Comparison of ENCODE assay signal across 3 cellular contexts in genomic region chr17:76018340-76018680, GRCh38.
TF ChIP-seq lines count a peak whose summit lies in the region.

No MANE protein-coding gene starts in this region.

TF ChIP-seq in SK-N-SH, 30 proteins besides CTCF, POLR2A, EP300 and RAD21:
- TF ChIP-seq NRF1 (IDR thresholded peaks at IDR 0.05; ENCODE audit: low read depth, low read length) (no peak), PBX3 (IDR thresholded peaks at IDR 0.05) (no peak), MAX (IDR thresholded peaks at IDR 0.05; ENCODE audit: low read depth) (no peak), TCF12 (IDR thresholded peaks at IDR 0.05) (no peak), JUND (IDR thresholded peaks at IDR 0.05) (no peak), TEAD4 (IDR thresholded peaks at IDR 0.05; ENCODE audit: borderline replicate concordance, insufficient read depth) (no peak), FOXM1 (IDR thresholded peaks at IDR 0.05; ENCODE audit: low read depth) (no peak), USF1 (IDR thresholded peaks at IDR 0.05; ENCODE audit: borderline replicate concordance, low read depth) (no peak), REST (IDR thresholded peaks at IDR 0.05; ENCODE audit: low read depth, low read length) (no peak)
TF ChIP-seq in SK-N-SH: peak in this region for 0.

TF ChIP-seq in SK-N-SH treated with all-trans-retinoic acid at 6 μM for 48 hours, 23 proteins besides CTCF, POLR2A, EP300 and RAD21:
- TF ChIP-seq GLIS3 (CRISPR knock-in tag; IDR thresholded peaks at IDR 0.05) (no peak), ISL1 (CRISPR knock-in tag; IDR thresholded peaks at IDR 0.05) (no peak), ARNTL (CRISPR knock-in tag; IDR thresholded peaks at IDR 0.05; ENCODE audit: borderline replicate concordance, low read depth) (no peak), PPARA (CRISPR knock-in tag; IDR thresholded peaks at IDR 0.05; ENCODE audit: borderline replicate concordance) (no peak), ESRRG (CRISPR knock-in tag; IDR thresholded peaks at IDR 0.05) (no peak), RARB (CRISPR knock-in tag; IDR thresholded peaks at IDR 0.05) (no peak), ZFP30 (CRISPR knock-in tag; IDR thresholded peaks at IDR 0.05) (no peak), ZNF565 (CRISPR knock-in tag; conservative IDR thresholded peaks at IDR 0.05; ENCODE audit: low read depth) (no peak), ZNF8 (CRISPR knock-in tag; IDR thresholded peaks at IDR 0.05) (no peak), BACH2 (CRISPR knock-in tag; IDR thresholded peaks at IDR 0.05; ENCODE audit: borderline replicate concordance) (no peak), TSHZ2 (CRISPR knock-in tag; IDR thresholded peaks at IDR 0.05) (no peak), PATZ1 (CRISPR knock-in tag; IDR thresholded peaks at IDR 0.05; ENCODE audit: borderline replicate concordance) (no peak), SNAI2 (CRISPR knock-in tag; IDR thresholded peaks at IDR 0.05) (no peak), CREB5 (CRISPR knock-in tag; IDR thresholded peaks at IDR 0.05; ENCODE audit: low read depth) (no peak), ZNF70 (CRISPR knock-in tag; IDR thresholded peaks at IDR 0.05) (no peak), TOX (CRISPR knock-in tag; IDR thresholded peaks at IDR 0.05; ENCODE audit: borderline replicate concordance) (no peak), TCF4 (CRISPR knock-in tag; IDR thresholded peaks at IDR 0.05; ENCODE audit: borderline replicate concordance) (no peak), OSR1 (CRISPR knock-in tag; IDR thresholded peaks at IDR 0.05) (no peak)

TF ChIP-seq in H1, 55 proteins besides CTCF, POLR2A, EP300 and RAD21:
- TF ChIP-seq SP2 (IDR thresholded peaks at IDR 0.05; ENCODE audit: low read length): no peak
- no peak for TF ChIP-seq USF2 (IDR thresholded peaks at IDR 0.05; ENCODE audit: low read length)
- TF ChIP-seq TAF7 (optimal IDR thresholded peaks at IDR 0.05; ENCODE audit: borderline replicate concordance, low read depth, low read length): no peak
- no peak for TF ChIP-seq RXRA (IDR thresholded peaks at IDR 0.05; ENCODE audit: insufficient read depth, low read depth, low read length)
- TF ChIP-seq EZH2 (IDR thresholded peaks at IDR 0.05; ENCODE audit: low read depth, low read length, severe bottlenecking): no peak
- no peak for TF ChIP-seq TEAD4 (IDR thresholded peaks at IDR 0.05; ENCODE audit: low read depth, low read length)
- TF ChIP-seq POU5F1 (IDR thresholded peaks at IDR 0.05; ENCODE audit: low read depth, low read length): no peak
- TF ChIP-seq SAP30 (IDR thresholded peaks at IDR 0.05; ENCODE audit: insufficient read depth, insufficient replicate concordance, low read length): no peak
- no peak for TF ChIP-seq SP4 (IDR thresholded peaks at IDR 0.05; ENCODE audit: low read length)
- no peak for TF ChIP-seq EGR1 (IDR thresholded peaks at IDR 0.05; ENCODE audit: borderline replicate concordance, low read depth, low read length)
- no peak for TF ChIP-seq SIN3A (conservative IDR thresholded peaks at IDR 0.05 in 1 of 2, IDR thresholded peaks at IDR 0.05 in 1 of 2; ENCODE audit: low read depth in 1 of 2, low read length in 2 of 2)
- TF ChIP-seq CEBPB (IDR thresholded peaks at IDR 0.05; ENCODE audit: low read depth, low read length): no peak
- TF ChIP-seq RBBP5 (IDR thresholded peaks at IDR 0.05; ENCODE audit: borderline replicate concordance, low read depth, low read length): no peak
- no peak for TF ChIP-seq RFX5 (IDR thresholded peaks at IDR 0.05; ENCODE audit: borderline replicate concordance, low read depth, low read length)
- no peak for TF ChIP-seq KDM1A (IDR thresholded peaks at IDR 0.05; ENCODE audit: borderline replicate concordance, low read length)
- TF ChIP-seq MAX (IDR thresholded peaks at IDR 0.05): no peak
- no peak for TF ChIP-seq E2F6 (IDR thresholded peaks at IDR 0.05)
- TF ChIP-seq NRF1 (IDR thresholded peaks at IDR 0.05; ENCODE audit: low read depth, low read length): no peak
- no peak for TF ChIP-seq GABPA (IDR thresholded peaks at IDR 0.05; ENCODE audit: borderline replicate concordance, insufficient read depth, low read length)
- no peak for TF ChIP-seq YY1 (IDR thresholded peaks at IDR 0.05; ENCODE audit: low read depth, low read length)
